26 cellular contexts compared by ENCODE assay signal in genomic region chr1:13992489-13993285, GRCh38.
DNase-seq lines count a peak whose midpoint lies in the region; ATAC-seq lines count a peak whose summit lies in the region.
"Had no signal": no experiment of that assay in that cellular context is flagged by ENCODE, and none has a peak within 500 bp of the region (broad histone marks: within the 10 kb centered on the region; RNA-seq: fewer than 3 reads in every experiment).

No MANE protein-coding gene starts in this region.

- ATAC-seq in HG02852 (IDR thresholded peaks at IDR 0.05; ENCODE audit: unreplicated experiment) (no peak), HG03378 (IDR thresholded peaks at IDR 0.05; ENCODE audit: unreplicated experiment) (no peak)
- ATAC-seq: heart left ventricle; lower lobe of right lung; naive thymus-derived CD8-positive, alpha-beta T cell; stimulated activated memory B cell treated with anti-CD40 and anti-IgM and Interleukin-4, amounts not matched to agents 10 μg/mL and 1 μg/mL and 100 μg/mL, for 72 hours had no signal

- DNase-seq in COLO829 (ENCODE audit: low spot score) (peak; percentile 55), HT-29 (ENCODE audit: low spot score) (peak; percentile 3), epidermal melanocyte (ENCODE audit: insufficient read length, low spot score) (peak; percentile 45), kidney tubule cell (ENCODE audit: low spot score) (peak; percentile 7), NCI-H1092 treated with DMSO at 0.1 percent for 48 hours (lab: John Stamatoyannopoulos, UW) (no peak), Kasumi-1 (lab: John Stamatoyannopoulos, UW) (no peak)
- DNase-seq: ACHN; activated CD4-positive, alpha-beta T cell treated with anti-CD3 and anti-CD28 coated beads for 48 hours; amniotic stem cell; BE2C; CD8-positive, alpha-beta memory T cell; HCEC 1CT; heart left ventricle; kidney glomerular epithelial cell; lower lobe of right lung; naive thymus-derived CD8-positive, alpha-beta T cell; NCI-H1105; NCI-H2029; NCI-H2227 treated with DMSO at 0.1 percent for 48 hours; NCI-H526 treated with DMSO at 0.1 percent for 48 hours; T1000; transverse colon; WERI-Rb-1 had no signal

Comparison
In these comparisons a context has a peak if more than half of its experiments do, and no peak if none do; other contexts are left out.
1. DNase-seq: peak in COLO829 (single experiment), HT-29 (single experiment), epidermal melanocyte (single experiment) and kidney tubule cell (single experiment); none in NCI-H1092 treated with DMSO at 0.1 percent for 48 hours (single experiment) and Kasumi-1 (0 of 2).